Comparison of ENCODE assay signal across 8 cellular contexts in genomic region chr19:4911786-4912672, GRCh38. TPM values are rescaled to one million over a fixed set of nuclear protein-coding genes. Genes with fewer than 3 reads are reported as not detected.
DNase-seq lines count a peak whose midpoint lies in the region; ATAC-seq and TF ChIP-seq lines count a peak whose summit lies in the region.

No MANE protein-coding gene starts in this region.

- CTCF ChIA-PET in activated CD8-positive, alpha-beta T cell treated with anti-CD3 and anti-CD28 coated beads for 36 hours (lab: Charles Lee) = interaction anchor here (0.8 to 8.3 kb wide), 11 partner anchors 37 to 778 kb away, joined by 3 to 110 read pairs (median 5); partner anchors contain the start of genes FEM1A, KDM4B, PLIN3 and RPL36

- peak; percentile 53 for DNase-seq in NCI-H2107 treated with DMSO at 0.1 percent for 48 hours (lab: John Stamatoyannopoulos, UW; ENCODE audit: unreplicated experiment)
- DNase-seq in NCI-H2107 (lab: John Stamatoyannopoulos, UW) = no peak
- DNase-seq in NCI-H446 treated with DMSO at 0.1 percent for 48 hours (lab: John Stamatoyannopoulos, UW) = peak; percentile 27
- peak; percentile 83 for DNase-seq in activated CD8-positive, alpha-beta T cell treated with anti-CD3 and anti-CD28 coated beads for 36 hours
- peak; percentile 59 for DNase-seq in effector CD4-positive, alpha-beta T cell
- peak; percentile 56 to 69 for DNase-seq in memory B cell (ENCODE audit: low spot score in 2 of 2)
- peak; percentile 52 to 72 (median 66) for DNase-seq in stimulated activated CD4-positive, alpha-beta T cell treated with anti-CD3 and anti-CD28 coated beads, TNF-alpha, amount 100 ng/mL, for 48 hours (ENCODE audit: low read depth in 3 of 3)

- H3K27me3 Mint-ChIP-seq in activated CD8-positive, alpha-beta T cell treated with anti-CD3 and anti-CD28 coated beads for 36 hours = no peaks in the 10 kb centered on the region
- no peaks in the 10 kb centered on the region for H3K27me3 Mint-ChIP-seq in memory B cell

- peaks cover 64% of the 10 kb centered on the region for H3K4me1 Mint-ChIP-seq in activated CD8-positive, alpha-beta T cell treated with anti-CD3 and anti-CD28 coated beads for 36 hours (ENCODE audit: low read depth)
- H3K4me1 Mint-ChIP-seq in memory B cell = peaks cover 32% of the 10 kb centered on the region

- H3K9me3 Mint-ChIP-seq in activated CD8-positive, alpha-beta T cell treated with anti-CD3 and anti-CD28 coated beads for 36 hours = no peaks in the 10 kb centered on the region
- H3K9me3 Mint-ChIP-seq in memory B cell = no peaks in the 10 kb centered on the region

- intact Hi-C loops in activated CD8-positive, alpha-beta T cell treated with anti-CD3 and anti-CD28 coated beads for 36 hours (cut with micrococcal nuclease) = loop anchor here (5.0 kb wide), 1 partner anchor 40 kb away; no protein-coding TSS in a partner anchor

- peaks cover 65% of the 10 kb centered on the region for H3K36me3 Mint-ChIP-seq in activated CD8-positive, alpha-beta T cell treated with anti-CD3 and anti-CD28 coated beads for 36 hours (ENCODE audit: low read depth)
- H3K36me3 Mint-ChIP-seq in memory B cell = no peaks in the 10 kb centered on the region

- peak overlapping the region; percentile 87 for H3K27ac Mint-ChIP-seq in activated CD8-positive, alpha-beta T cell treated with anti-CD3 and anti-CD28 coated beads for 36 hours
- peak overlapping the region; percentile 15 for H3K27ac Mint-ChIP-seq in memory B cell

- TF ChIP-seq CTCF in activated CD8-positive, alpha-beta T cell treated with anti-CD3 and anti-CD28 coated beads for 36 hours (IDR thresholded peaks at IDR 0.05) = peak; percentile 70

- POLR2A ChIA-PET in activated CD8-positive, alpha-beta T cell treated with anti-CD3 and anti-CD28 coated beads for 36 hours (lab: Charles Lee) = interaction anchor here (1.0 to 8.5 kb wide), 13 partner anchors 9 to 779 kb away, joined by 3 to 82 read pairs (median 4); partner anchors contain the start of genes KDM4B, PLIN3, SAFB and SAFB2

- ATAC-seq in activated CD8-positive, alpha-beta T cell treated with anti-CD3 and anti-CD28 coated beads for 36 hours = peak; percentile 18
- ATAC-seq in memory B cell (ENCODE audit: low read depth) (peak; percentile 39), HG02759 (IDR thresholded peaks at IDR 0.05; ENCODE audit: unreplicated experiment) (no peak)

- H3K4me3 Mint-ChIP-seq in activated CD8-positive, alpha-beta T cell treated with anti-CD3 and anti-CD28 coated beads for 36 hours = peak overlapping the region; percentile 95
- H3K4me3 Mint-ChIP-seq in memory B cell = peak overlapping the region; percentile 87

RNA-seq across cellular contexts. Expression of gene UHRF1, which starts 2.7 kb away (rescaled TPM):
- total RNA-seq in activated CD8-positive, alpha-beta T cell treated with anti-CD3 and anti-CD28 coated beads for 36 hours = 100 to 1,000 TPM; 173 to 175 TPM

RNA-seq across cellular contexts. Expression of gene ARRDC5, which starts 9.3 kb away (rescaled TPM):
- under 1 TPM; 0.18 to 0.20 TPM for total RNA-seq in activated CD8-positive, alpha-beta T cell treated with anti-CD3 and anti-CD28 coated beads for 36 hours

RNA-seq across cellular contexts. Expression of gene PLIN3, which starts 44.6 kb away (rescaled TPM):
- total RNA-seq in activated CD8-positive, alpha-beta T cell treated with anti-CD3 and anti-CD28 coated beads for 36 hours = 10 to 100 TPM; 15.5 to 23.5 TPM

RNA-seq across cellular contexts. Expression of gene KDM4B, which starts 56.9 kb away (rescaled TPM):
- 10 to 100 TPM; 46.3 to 46.6 TPM for total RNA-seq in activated CD8-positive, alpha-beta T cell treated with anti-CD3 and anti-CD28 coated beads for 36 hours
